ENCODE assay signal across 12 cellular contexts in genomic region chr1:229972600-229973296, GRCh38.
DNase-seq lines count a peak whose midpoint lies in the region; ATAC-seq, FAIRE-seq and TF ChIP-seq lines count a peak whose summit lies in the region.
"Had no signal": no experiment of that assay in that cellular context is flagged by ENCODE, and none has a peak within 500 bp of the region (broad histone marks: within the 10 kb centered on the region; RNA-seq: fewer than 3 reads in every experiment).

No MANE protein-coding gene starts in this region.

- TF ChIP-seq CTCF in D721Med (IDR thresholded peaks at IDR 0.05; ENCODE audit: insufficient read depth, missing control alignments): peak; percentile 11
- TF ChIP-seq CTCF in HL-60 (IDR thresholded peaks at IDR 0.05; ENCODE audit: insufficient read depth, low read length): peak; percentile 12
- TF ChIP-seq CTCF in cardiac fibroblast (IDR thresholded peaks at IDR 0.05; ENCODE audit: low read depth, low read length): peak; percentile 14

- H3K4me3 ChIP-seq in HL-60 (replicated peaks; ENCODE audit: insufficient read depth, low read length): no peak overlapping the region
- no peak overlapping the region for H3K4me3 ChIP-seq in cardiac fibroblast (replicated peaks in 1 of 2; ENCODE audit: low read depth in 2 of 2, low read length in 2 of 2)

- DNase-seq in D721Med (ENCODE audit: insufficient read length, low spot score) (no peak), HL-60 (ENCODE audit: low read depth in 1 of 2, low spot score in 1 of 2) (no peak), cardiac fibroblast (ENCODE audit: low read depth in 2 of 2) (no peak), lung microvascular endothelial cell (ENCODE audit: low read depth in 2 of 2) (peak; percentile 13 to 27), NCI-H526 (lab: John Stamatoyannopoulos, UW) (no peak)
- DNase-seq in activated T-cell treated with anti-CD3 and anti-CD28 coated beads, Interleukin-2, amount 50 U/mL, for 48 hours: no peak
- DNase-seq: activated T-cell treated with anti-CD3 and anti-CD28 coated beads, Interleukin-2, amount 50 U/mL, for 24 hours; cerebellar nuclear complex; stimulated activated CD4-positive, alpha-beta T cell treated with anti-CD3 and anti-CD28 coated beads, Interleukin-15, amount 100 ng/mL, for 24 hours; T1000 had no signal

- no peaks in the 10 kb centered on the region for H3K27me3 ChIP-seq in HL-60 (ENCODE audit: insufficient read depth, poor library complexity, severe bottlenecking)

- no peak for ATAC-seq in GM18867 (IDR thresholded peaks at IDR 0.05; ENCODE audit: unreplicated experiment)
- no peak for ATAC-seq in GM19455 (IDR thresholded peaks at IDR 0.05; ENCODE audit: unreplicated experiment)

- H3K27ac ChIP-seq in HL-60 (replicated peaks): no peak overlapping the region

- FAIRE-seq in D721Med (lab: Jason Lieb, UNC): no peak

Comparison
In these comparisons a context has a peak if more than half of its experiments do, and no peak if none do; other contexts are left out.
1. DNase-seq: peak in lung microvascular endothelial cell (2 of 2); none in D721Med (single experiment), HL-60 (0 of 2), cardiac fibroblast (0 of 2), NCI-H526 (0 of 2) and activated T-cell treated with anti-CD3 and anti-CD28 coated beads, Interleukin-2, amount 50 U/mL, for 48 hours (0 of 2).
2. Peak in every context shown above with its lines, with median percentiles within 50 percentile points of each other: CTCF ChIP-seq.